In genomic region chr19:45467456-45468158, GRCh38 we compare ENCODE assay signal across 8 cellular contexts. TPM values are rescaled to one million over a fixed set of nuclear protein-coding genes. Genes with fewer than 3 reads are reported as not detected.
DNase-seq lines count a peak whose midpoint lies in the region; ATAC-seq, FAIRE-seq and TF ChIP-seq lines count a peak whose summit lies in the region.

Gene FOSB, plus strand, starts transcription at chr19:45467996. Its CDS starts 591 bp downstream, at chr19:45468587.

- peak within 1 kb of the TSS; percentile 99 for H3K9ac ChIP-seq in keratinocyte (ENCODE audit: control insufficient read depth, extremely low read depth, insufficient read depth, low read length)

- peak within 1 kb of the TSS; percentile 100 for H3K4me2 ChIP-seq in keratinocyte (ENCODE audit: control insufficient read depth, extremely low read depth, insufficient read depth, low read depth, low read length)

- peak within 1 kb of the TSS; percentile 67 to 98 (median 94) for H3K4me3 ChIP-seq in keratinocyte (ENCODE audit: control insufficient read depth in 2 of 3, extremely low read depth in 1 of 3, insufficient read depth in 2 of 3, low read depth in 1 of 3, low read length in 3 of 3)

- no peaks in the 10 kb centered on the region for H3K36me3 ChIP-seq in keratinocyte (ENCODE audit: control insufficient read depth in 2 of 2, extremely low read depth in 1 of 2, insufficient read depth in 2 of 2, low read length in 2 of 2)

- H2AFZ ChIP-seq in keratinocyte (ENCODE audit: control insufficient read depth, low read length) = peak within 1 kb of the TSS; percentile 94

- no peaks in the 10 kb centered on the region for H3K9me3 ChIP-seq in keratinocyte (ENCODE audit: control insufficient read depth, low read depth, low read length)

- no peaks in the 10 kb centered on the region for H4K20me1 ChIP-seq in keratinocyte (ENCODE audit: control insufficient read depth, extremely low read depth, insufficient read depth, low read length)

- ATAC-seq in GM18519 (IDR thresholded peaks at IDR 0.05; ENCODE audit: low FRiP score, unreplicated experiment) (peak; percentile 31), HG03103 (IDR thresholded peaks at IDR 0.05; ENCODE audit: low read depth, unreplicated experiment) (peak; percentile 33)
- peak; percentile 27 to 28 for ATAC-seq in activated CD4-positive, CD25-positive, alpha-beta regulatory T cell treated with anti-CD3 and anti-CD28 coated beads, Interleukin-2, amount 50 U/mL, for 24 hours

- H3K27ac ChIP-seq in keratinocyte (ENCODE audit: control insufficient read depth, insufficient read depth, low read length) = peak within 1 kb of the TSS; percentile 100

- dilution Hi-C loops in keratinocyte (cut with MboI; ENCODE audit: extremely low pct_ligation_motif_present, low sequenced_read_pairs) = no loop called here

- peaks cover 18% of the 10 kb centered on the region for H3K4me1 ChIP-seq in keratinocyte (ENCODE audit: control insufficient read depth, extremely low read depth, insufficient read depth, low read length)

- no peaks in the 10 kb centered on the region for H3K9me1 ChIP-seq in keratinocyte (ENCODE audit: control insufficient read depth, extremely low read depth, insufficient read depth, low read length)

- H3K27me3 ChIP-seq in keratinocyte (ENCODE audit: control insufficient read depth, extremely low read depth, insufficient read depth, low read length) = no peaks in the 10 kb centered on the region

- TF ChIP-seq CTCF in keratinocyte (optimal IDR thresholded peaks at IDR 0.05 in 1 of 3, IDR thresholded peaks at IDR 0.05 in 1 of 3, conservative IDR thresholded peaks at IDR 0.05 in 1 of 3; ENCODE audit: extremely low read depth in 1 of 3, insufficient read depth in 2 of 3, low read length in 3 of 3) = peak in 1 of 3 experiments; percentile 13

- no peaks in the 10 kb centered on the region for H3K79me2 ChIP-seq in keratinocyte (ENCODE audit: control insufficient read depth, insufficient read depth, low read length)

- no peak for FAIRE-seq in keratinocyte (lab: Jason Lieb, UNC)

- DNase-seq in 8988T (peak; percentile 75), NCI-H2227 (lab: John Stamatoyannopoulos, UW; ENCODE audit: unreplicated experiment) (peak; percentile 93), keratinocyte (ENCODE audit: low read depth, low spot score) (no peak)
- peak; percentile 97 for DNase-seq in central memory CD4-positive, alpha-beta T cell
- DNase-seq in stimulated activated CD4-positive, alpha-beta T cell treated with anti-CD3 and anti-CD28 coated beads, Interleukin-12 subunit alpha, Interleukin-12 subunit beta, amount 100 ng/mL, for 48 hours (ENCODE audit: low read depth in 2 of 3, low spot score in 1 of 3) = peak; percentile 89

RNA-seq across cellular contexts. Expression of gene FOSB, which starts in this region (rescaled TPM):
- polyA plus RNA-seq in keratinocyte = 0.27 to 4.6 TPM (median 3.9 TPM) in 3 replicates
- 7.5 TPM for polyA plus RNA-seq in keratinocyte (2011; ENCODE audit: low read depth)
- polyA plus RNA-seq in keratinocyte (2011; cell fraction: cytosol; rRNA removed) = 1.2 and 2.5 TPM in 2 replicates
- polyA plus RNA-seq in keratinocyte (2011; cell fraction: nucleus; rRNA removed) = 69.0 and 109 TPM in 2 replicates
- polyA plus RNA-seq in keratinocyte (2012; ENCODE audit: low replicate concordance) = 0.37 and 11.7 TPM in 2 replicates
- 2.9 to 15.1 TPM (median 9.2 TPM) in 3 replicates for polyA minus RNA-seq in keratinocyte
- 1.7 TPM for polyA minus RNA-seq in keratinocyte (2011; cell fraction: cytosol; rRNA and poly(A)+ RNA removed)
- polyA minus RNA-seq in keratinocyte (2011; cell fraction: nucleus; rRNA and poly(A)+ RNA removed) = 41.5 and 54.1 TPM in 2 replicates
